34 cellular contexts compared by ENCODE assay signal in the genomic region with DNA sequence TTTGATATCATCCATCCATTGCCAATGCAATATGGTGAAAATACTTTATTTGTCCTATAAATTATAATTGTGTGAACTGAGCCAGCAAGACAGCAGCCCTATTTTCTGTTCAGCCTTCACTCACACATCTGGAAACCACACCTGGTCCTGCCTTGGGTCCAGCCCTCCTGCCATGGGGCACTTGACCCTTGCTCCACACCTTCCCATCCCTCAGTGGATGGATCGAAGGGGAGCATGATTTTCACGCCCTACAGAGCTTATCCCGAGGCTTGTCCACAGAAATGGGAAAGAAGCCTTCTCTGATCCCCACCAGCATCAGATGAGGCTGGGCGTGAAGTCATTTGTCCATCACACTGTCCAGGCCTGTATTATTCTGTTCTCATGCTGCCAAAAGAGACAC. TPM values are rescaled to one million over a fixed set of nuclear protein-coding genes. Genes with fewer than 3 reads are reported as not detected.
DNase-seq lines count a peak whose midpoint lies in the region; ATAC-seq and TF ChIP-seq lines count a peak whose summit lies in the region.
"Had no signal": no experiment of that assay in that cellular context is flagged by ENCODE, and none has a peak within 500 bp of the region (broad histone marks: within the 10 kb centered on the region; RNA-seq: fewer than 3 reads in every experiment).

No MANE protein-coding gene starts in this region.

- H3K9me3 Mint-ChIP-seq in osteocyte (ENCODE audit: unreplicated experiment) = peaks cover 18% of the 10 kb centered on the region

- TF ChIP-seq EP300 in esophagus muscularis mucosa (IDR thresholded peaks at IDR 0.05) = no peak

- 80% methylated on average over 4 of the region's 4 CpGs for WGBS in esophagus muscularis mucosa

- H3K36me3 Mint-ChIP-seq in osteocyte (ENCODE audit: unreplicated experiment) = peaks cover 15% of the 10 kb centered on the region
- H3K36me3 Mint-ChIP-seq: CD14-positive monocyte; CD4-positive, alpha-beta memory T cell; CD4-positive, CD25-positive, alpha-beta regulatory T cell; CD8-positive, alpha-beta memory T cell; CD8-positive, alpha-beta T cell had no signal

- H3K27ac Mint-ChIP-seq in osteocyte (ENCODE audit: unreplicated experiment) = no peak overlapping the region
- H3K27ac Mint-ChIP-seq: B cell; CD14-positive monocyte; CD4-positive, alpha-beta memory T cell; CD4-positive, alpha-beta T cell; CD4-positive, CD25-positive, alpha-beta regulatory T cell; CD8-positive, alpha-beta T cell had no signal

- no peaks in the 10 kb centered on the region for H3K9me3 ChIP-seq in esophagus muscularis mucosa
- H3K9me3 ChIP-seq: A549; BE2C; BLaER1; BLaER1 treated with 17β-estradiol and CSF1 and Interleukin-3, amounts not matched to agents 10 nM and 100 nM; Caco-2 had no signal

- H3K36me3 ChIP-seq in esophagus muscularis mucosa = no peaks in the 10 kb centered on the region
- H3K36me3 ChIP-seq: BE2C; BLaER1; BLaER1 treated with 17β-estradiol and CSF1 and Interleukin-3, amounts not matched to agents 10 nM and 100 nM had no signal

- DNase-seq in esophagus muscularis mucosa (ENCODE audit: extremely low spot score) (peak; percentile 79), islet precursor cell (peak; percentile 35), osteocyte (ENCODE audit: extremely low spot score, unreplicated experiment) (peak; percentile 57), T-helper 9 cell (no peak), C1 segment of cervical spinal cord (lab: John Stamatoyannopoulos, UW) (no peak)
- DNase-seq: 8988T; ACHN; AML-193; BE2C; Caco-2; Calu3; CD4-positive, alpha-beta memory T cell; CD4-positive, alpha-beta T cell; CD4-positive, CD25-positive, alpha-beta regulatory T cell; CD8-positive, alpha-beta memory T cell; CD8-positive, alpha-beta T cell; COR-L47; DMS 273 treated with DMSO at 0.1 percent for 48 hours; DMS153; DMS53; DMS79; DMS79 treated with DMSO at 0.1 percent for 48 hours; DND-41; EL had no signal

- no peak overlapping the region for H3K4me3 Mint-ChIP-seq in osteocyte (ENCODE audit: unreplicated experiment)
- H3K4me3 Mint-ChIP-seq: B cell; CD14-positive monocyte; CD4-positive, alpha-beta memory T cell; CD4-positive, alpha-beta T cell; CD4-positive, CD25-positive, alpha-beta regulatory T cell; CD8-positive, alpha-beta T cell had no signal

- no peaks in the 10 kb centered on the region for H3K4me1 ChIP-seq in esophagus muscularis mucosa
- H3K4me1 ChIP-seq: A549; BE2C; BLaER1; BLaER1 treated with 17β-estradiol and CSF1 and Interleukin-3, amounts not matched to agents 10 nM and 100 nM; Caco-2 had no signal

- peaks cover 0 to 16% (median 0%) of the 10 kb centered on the region in 4 donors for H3K27me3 ChIP-seq in esophagus muscularis mucosa
- H3K27me3 ChIP-seq: BE2C; BLaER1; BLaER1 treated with 17β-estradiol and CSF1 and Interleukin-3, amounts not matched to agents 10 nM and 100 nM had no signal

- no peak for TF ChIP-seq POLR2A in esophagus muscularis mucosa (IDR thresholded peaks at IDR 0.05; ENCODE audit: low read depth)

- no peaks in the 10 kb centered on the region for H3K27me3 Mint-ChIP-seq in osteocyte (ENCODE audit: unreplicated experiment)
- H3K27me3 Mint-ChIP-seq: B cell; CD4-positive, alpha-beta memory T cell; CD4-positive, CD25-positive, alpha-beta regulatory T cell; CD8-positive, alpha-beta memory T cell had no signal

- no peak for ATAC-seq in HG02973 (IDR thresholded peaks at IDR 0.05; ENCODE audit: unreplicated experiment)
- ATAC-seq: A549; CD8-positive, alpha-beta T cell had no signal

- TF ChIP-seq CTCF in esophagus muscularis mucosa (IDR thresholded peaks at IDR 0.05) (no peak), osteocyte (IDR thresholded peaks at IDR 0.05) (no peak)

- no peaks in the 10 kb centered on the region for H3K4me1 Mint-ChIP-seq in osteocyte (ENCODE audit: unreplicated experiment)
- H3K4me1 Mint-ChIP-seq: B cell; CD14-positive monocyte; CD4-positive, alpha-beta memory T cell; CD4-positive, CD25-positive, alpha-beta regulatory T cell; CD8-positive, alpha-beta memory T cell had no signal

- H3K27ac ChIP-seq in esophagus muscularis mucosa (replicated peaks in 1 of 4) = no peak overlapping the region
- H3K27ac ChIP-seq: 22Rv1; A549; BLaER1; BLaER1 treated with 17β-estradiol and CSF1 and Interleukin-3, amounts not matched to agents 10 nM and 100 nM; C4-2B had no signal

- intact Hi-C loops in esophagus muscularis mucosa (cut with DNase I) = no loop called here

- no peak overlapping the region for H3K4me3 ChIP-seq in esophagus muscularis mucosa
- H3K4me3 ChIP-seq: A549; BLaER1; BLaER1 treated with 17β-estradiol and CSF1 and Interleukin-3, amounts not matched to agents 10 nM and 100 nM had no signal

RNA-seq across cellular contexts. Expression of a gene that starts 10.1 kb away (rescaled TPM):
- under 1 TPM in 1 of 4 donors, not detected in 3; 0.17 TPM for total RNA-seq in esophagus muscularis mucosa
- total RNA-seq in osteocyte = 15.2 and 16.8 TPM in 2 replicates
- total RNA-seq: A172; A673; B cell; Caco-2; Calu3; CD4-positive, alpha-beta memory T cell; CD4-positive, alpha-beta T cell; CD4-positive, CD25-positive, alpha-beta regulatory T cell; CD8-positive, alpha-beta memory T cell; CD8-positive, alpha-beta T cell had no signal

Comparison
In these comparisons a context has a peak if more than half of its experiments do, and no peak if none do; other contexts are left out.
1. DNase-seq: peak in esophagus muscularis mucosa (single experiment), islet precursor cell (single experiment) and osteocyte (single experiment); none in T-helper 9 cell (single experiment) and C1 segment of cervical spinal cord (0 of 14).
2. RNA of a gene that starts 10.1 kb away (total RNA-seq): 15.2 to 16.8 TPM in osteocyte; 0.17 TPM in esophagus muscularis mucosa; every median in the first group is over 10 times any median in the second.